8 cellular contexts compared by ENCODE assay signal in the genomic region with DNA sequence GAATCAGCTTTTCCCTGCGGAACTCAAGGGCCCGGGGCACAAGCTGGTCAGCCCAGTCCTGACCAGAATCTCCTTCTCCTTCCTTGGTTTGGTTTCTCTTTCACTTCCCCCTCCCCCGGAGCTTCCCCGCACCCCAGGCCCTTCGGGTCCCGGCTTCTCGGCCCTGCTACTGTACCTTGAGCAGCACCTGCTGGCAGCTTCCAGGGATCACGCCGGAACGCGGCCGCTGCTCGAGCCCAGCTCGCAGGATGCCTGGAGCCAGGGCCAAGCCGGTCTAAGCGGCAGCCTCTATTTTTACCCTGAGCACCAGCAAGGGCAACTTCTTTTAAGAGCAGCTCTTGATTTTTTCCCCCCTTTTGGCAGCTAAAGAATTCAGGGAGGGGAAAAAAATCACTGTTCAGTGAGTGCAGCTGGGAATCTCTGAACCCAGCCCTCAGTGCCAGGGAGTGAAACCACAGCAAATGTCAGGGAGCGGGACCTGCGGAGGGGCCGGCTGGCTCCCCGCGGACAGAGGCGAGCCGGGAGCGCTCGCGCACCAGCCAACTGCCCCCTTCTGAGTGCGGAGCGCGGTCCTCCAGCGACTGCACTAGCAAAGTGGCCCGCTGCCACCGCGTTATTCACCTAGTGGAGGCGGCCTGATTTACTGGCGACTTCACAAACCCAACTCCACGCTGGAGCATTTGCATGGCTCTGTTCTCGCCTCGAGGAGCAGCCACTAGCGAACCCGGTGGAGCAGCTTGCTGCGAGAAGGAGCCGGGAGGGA. TPM values are rescaled to one million over a fixed set of nuclear protein-coding genes. Genes with fewer than 3 reads are reported as not detected.
DNase-seq lines count a peak whose midpoint lies in the region; ATAC-seq and TF ChIP-seq lines count a peak whose summit lies in the region.

No MANE protein-coding gene starts in this region.

- H3K27ac ChIP-seq in VCaP: peak overlapping the region; percentile 82
- peak overlapping the region; percentile 72 for H3K27ac ChIP-seq in layer of hippocampus (ENCODE audit: low read depth, low read length)

- ATAC-seq in HG02571 (IDR thresholded peaks at IDR 0.05; ENCODE audit: unreplicated experiment): peak; percentile 96

- DNase-seq in NCI-H82 (lab: John Stamatoyannopoulos, UW): peak; percentile 80
- DNase-seq in NCI-H82 treated with DMSO at 0.1 percent for 48 hours (lab: John Stamatoyannopoulos, UW; ENCODE audit: unreplicated experiment): no peak
- peak; percentile 84 for DNase-seq in MV-4-11 (lab: John Stamatoyannopoulos, UW)
- peak; percentile 97 for DNase-seq in chondrocyte (ENCODE audit: low spot score)
- DNase-seq in stimulated activated CD4-positive, alpha-beta T cell treated with anti-CD3 and anti-CD28 coated beads, Interleukin-15, amount 100 ng/mL, for 48 hours (ENCODE audit: low read depth in 2 of 2): peak; percentile 30 to 40

- peaks cover 15% of the 10 kb centered on the region for H3K36me3 Mint-ChIP-seq in chondrocyte (ENCODE audit: low read depth)

- no peaks in the 10 kb centered on the region for H3K9me3 Mint-ChIP-seq in chondrocyte (ENCODE audit: low read depth)

- H3K27ac Mint-ChIP-seq in chondrocyte (ENCODE audit: unreplicated experiment): peak overlapping the region; percentile 96

- peaks cover 54% of the 10 kb centered on the region for H3K4me1 Mint-ChIP-seq in chondrocyte (ENCODE audit: low read depth)

- peaks cover 2% of the 10 kb centered on the region for H3K27me3 ChIP-seq in layer of hippocampus (ENCODE audit: control insufficient read depth, insufficient read depth, low read length)

- H3K4me3 Mint-ChIP-seq in chondrocyte (ENCODE audit: unreplicated experiment): peak overlapping the region; percentile 84

- TF ChIP-seq CTCF in VCaP (conservative IDR thresholded peaks at IDR 0.05) (peak; percentile 99), chondrocyte (IDR thresholded peaks at IDR 0.05) (peak; percentile 90)

- no peaks in the 10 kb centered on the region for H3K27me3 Mint-ChIP-seq in chondrocyte (ENCODE audit: low read depth)

RNA-seq across cellular contexts. Expression of a gene that starts 2.4 kb away (rescaled TPM):
- 581 to 610 TPM (median 601 TPM) in 3 replicates for total RNA-seq in chondrocyte
